Comparison of ENCODE assay signal across 2 cellular contexts in genomic region chr4:3820806-3821579, GRCh38.
A peak's percentile ranks its signal among the peaks of the same experiment; 100 is the strongest.
TF ChIP-seq lines count a peak whose summit lies in the region.

No MANE protein-coding gene starts in this region.

TF ChIP-seq in IMR-90, 13 proteins besides CTCF, POLR2A, EP300 and RAD21:
- TF ChIP-seq RCOR1 (IDR thresholded peaks at IDR 0.05; ENCODE audit: insufficient replicate concordance, low read length) (no peak), MAFK (IDR thresholded peaks at IDR 0.05; ENCODE audit: low read depth, low read length) (no peak), RFX5 (IDR thresholded peaks at IDR 0.05; ENCODE audit: low read depth, low read length) (no peak), NFE2L2 (IDR thresholded peaks at IDR 0.05; ENCODE audit: low read depth, low read length) (no peak), CEBPB (IDR thresholded peaks at IDR 0.05; ENCODE audit: low read depth, low read length) (no peak), USF2 (IDR thresholded peaks at IDR 0.05; ENCODE audit: low read depth, low read length) (no peak), FOS (IDR thresholded peaks at IDR 0.05; ENCODE audit: low read depth, low read length) (no peak), BHLHE40 (IDR thresholded peaks at IDR 0.05; ENCODE audit: low read depth, low read length) (no peak), SMC3 (IDR thresholded peaks at IDR 0.05; ENCODE audit: low read depth, low read length) (no peak), ELK1 (IDR thresholded peaks at IDR 0.05; ENCODE audit: borderline replicate concordance, low read depth, low read length) (no peak), MXI1 (IDR thresholded peaks at IDR 0.05; ENCODE audit: borderline replicate concordance, low read depth, low read length) (no peak), CHD1 (IDR thresholded peaks at IDR 0.05; ENCODE audit: low read depth, low read length) (no peak), MAZ (IDR thresholded peaks at IDR 0.05; ENCODE audit: borderline replicate concordance, low read depth, low read length) (no peak)

TF ChIP-seq in HepG2, 621 proteins besides CTCF, POLR2A, EP300 and RAD21:
- TF ChIP-seq ZFP91 (CRISPR knock-in tag; IDR thresholded peaks at IDR 0.05; ENCODE audit: borderline replicate concordance), result 0 out of 2 replicates have a peak, but pooled peaks have one; percentile 13
- TF ChIP-seq ZNF644 (CRISPR knock-in tag; IDR thresholded peaks at IDR 0.05; ENCODE audit: low read depth), result no peak
- no peak for TF ChIP-seq E2F2 (CRISPR knock-in tag; IDR thresholded peaks at IDR 0.05; ENCODE audit: borderline replicate concordance)
- peak; percentile 30; the same call in 1 of the 2 replicates for TF ChIP-seq ZNF687 (CRISPR knock-in tag; IDR thresholded peaks at IDR 0.05)
- TF ChIP-seq WIZ (CRISPR knock-in tag; IDR thresholded peaks at IDR 0.05), result no peak
TF ChIP-seq in HepG2: peak in this region for 2.
